Comparison of ENCODE assay signal across 11 cellular contexts in the genomic region with DNA sequence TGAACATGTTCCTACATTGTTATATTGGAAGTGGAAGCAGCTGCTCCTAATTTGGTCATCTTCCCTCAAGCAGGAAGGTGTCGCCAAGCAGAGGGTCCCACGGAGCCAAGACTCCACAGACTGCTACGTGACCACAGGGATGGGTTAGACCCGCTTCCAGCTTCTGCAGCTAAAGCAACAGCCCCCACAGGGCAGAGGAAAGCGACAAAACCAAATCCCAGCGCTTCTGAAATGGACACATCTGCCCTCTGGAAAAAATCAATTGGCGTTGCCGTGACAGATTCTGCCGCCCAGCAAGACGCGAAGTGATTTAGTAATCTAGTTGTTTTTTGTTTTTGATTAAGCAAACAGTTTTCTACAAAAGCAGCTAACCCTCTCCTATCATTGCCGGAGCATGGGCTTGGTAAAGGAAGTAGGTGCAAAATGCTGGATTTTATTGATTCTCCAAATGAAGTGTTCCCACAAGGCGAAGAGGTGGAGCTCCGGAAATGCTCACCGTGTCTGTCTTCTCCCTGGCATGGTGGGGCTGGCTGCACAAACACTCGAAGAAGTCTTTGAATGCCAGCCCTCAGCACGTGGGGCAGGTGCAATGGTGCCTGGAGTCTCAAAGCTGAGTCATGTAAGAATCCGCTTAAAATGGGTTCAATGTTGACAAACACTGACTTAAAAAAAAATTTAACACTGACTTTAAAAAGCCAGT.
A peak's percentile ranks its signal among the peaks of the same experiment; 100 is the strongest.
DNase-seq lines count a peak whose midpoint lies in the region; ATAC-seq and TF ChIP-seq lines count a peak whose summit lies in the region.
"Had no signal": no experiment of that assay in that cellular context is flagged by ENCODE, and none has a peak within 500 bp of the region (broad histone marks: within the 10 kb centered on the region; RNA-seq: fewer than 3 reads in every experiment).

No MANE protein-coding gene starts in this region.

- H3K4me2 ChIP-seq in PC-3 (ENCODE audit: low read length), result no peak overlapping the region

- TF ChIP-seq CTCF in brain (conservative IDR thresholded peaks at IDR 0.05) (no peak), osteocyte (IDR thresholded peaks at IDR 0.05) (no peak), PC-3 (conservative IDR thresholded peaks at IDR 0.05; ENCODE audit: low read depth, low read length) (no peak), gastrocnemius medialis (IDR thresholded peaks at IDR 0.05 in 4 of 5, conservative IDR thresholded peaks at IDR 0.05 in 1 of 5) (no peak), esophagus squamous epithelium (IDR thresholded peaks at IDR 0.05) (no peak)

- no peaks in the 10 kb centered on the region for H3K4me1 ChIP-seq in PC-3 (ENCODE audit: insufficient read depth, low read length)
- peaks cover 0 to 4% of the 10 kb centered on the region in 2 donors for H3K4me1 ChIP-seq in gastrocnemius medialis
- peaks cover 9 to 35% (median 16%) of the 10 kb centered on the region in 3 donors for H3K4me1 ChIP-seq in esophagus squamous epithelium

- peaks cover 11% of the 10 kb centered on the region for H3K27me3 Mint-ChIP-seq in brain
- no peaks in the 10 kb centered on the region for H3K27me3 Mint-ChIP-seq in osteocyte (ENCODE audit: unreplicated experiment)

- intact Hi-C loops in PC-3 (cut with micrococcal nuclease) (no loop called here), gastrocnemius medialis (cut with DNase I; ENCODE audit: low total_unique reads) (no loop called here), esophagus squamous epithelium (cut with DNase I) (loop anchor here (10.0 kb wide), 1 partner anchor 206 kb away; no protein-coding TSS in a partner anchor)

- H3K9me3 ChIP-seq in PC-3 (ENCODE audit: low read length) (no peaks in the 10 kb centered on the region), gastrocnemius medialis (no peaks in the 10 kb centered on the region), esophagus squamous epithelium (no peaks in the 10 kb centered on the region)

- WGBS in esophagus squamous epithelium, 2 donors, result 32 to 47% methylated on average over 16 to 18 of the region's 18 CpGs

- peaks cover 0 to 13% (median 0%) of the 10 kb centered on the region in 5 experiments for H3K9me3 Mint-ChIP-seq in brain
- H3K9me3 Mint-ChIP-seq in osteocyte (ENCODE audit: unreplicated experiment), result no peaks in the 10 kb centered on the region
- H3K9me3 Mint-ChIP-seq: CD8-positive, alpha-beta T cell had no signal

- POLR2A ChIA-PET in PC-3 (lab: Charles Lee; ENCODE audit: unreplicated experiment), result no interaction called here

- H3K27ac Mint-ChIP-seq in brain (peak overlapping the region; percentile 2 to 96 (median 90)), osteocyte (ENCODE audit: unreplicated experiment) (peak overlapping the region; percentile 98)
- H3K27ac Mint-ChIP-seq: CD8-positive, alpha-beta T cell had no signal

- DNase-seq in DMS153 (lab: John Stamatoyannopoulos, UW), result peak; percentile 69
- peak; percentile 34 to 45 for DNase-seq in NCI-H187 (lab: John Stamatoyannopoulos, UW)
- peak; percentile 72 for DNase-seq in osteocyte (ENCODE audit: extremely low spot score, unreplicated experiment)
- no peak for DNase-seq in PC-3
- no peak for DNase-seq in gastrocnemius medialis
- no peak for DNase-seq in esophagus squamous epithelium (lab: John Stamatoyannopoulos, UW)
- DNase-seq: activated T-cell treated with anti-CD3 and anti-CD28 coated beads for 4 hours, occipital lobe had no signal

- H3K4me1 Mint-ChIP-seq in brain (peaks cover 80% of the 10 kb centered on the region), osteocyte (ENCODE audit: unreplicated experiment) (peaks cover 67% of the 10 kb centered on the region)

- in situ Hi-C loops in gastrocnemius medialis (cut with MboI; ENCODE audit: low sequenced_read_pairs in 4 of 4), result no loop called here

- no peak overlapping the region for H3K27ac ChIP-seq in PC-3 (ENCODE audit: low read length)
- no peak overlapping the region for H3K27ac ChIP-seq in gastrocnemius medialis
- peak overlapping the region in 1 of 4 donors; percentile 59 for H3K27ac ChIP-seq in esophagus squamous epithelium

- no TSS peak for BruUV-seq in PC-3 (replicated peaks; lab: Mats Ljungman, UMichigan)

- no peaks in the 10 kb centered on the region for H3F3A ChIP-seq in PC-3 (ENCODE audit: low read length, unreplicated experiment)

- no peaks in the 10 kb centered on the region for H4K20me1 ChIP-seq in PC-3 (ENCODE audit: low read length)

- peaks cover 22% of the 10 kb centered on the region for H3K27me3 ChIP-seq in PC-3 (ENCODE audit: low read length)
- peaks cover 3 to 16% (median 5%) of the 10 kb centered on the region in 3 donors for H3K27me3 ChIP-seq in gastrocnemius medialis
- peaks cover 0 to 18% (median 0%) of the 10 kb centered on the region in 4 donors for H3K27me3 ChIP-seq in esophagus squamous epithelium

- TF ChIP-seq POLR2A in gastrocnemius medialis (IDR thresholded peaks at IDR 0.05) (no peak), esophagus squamous epithelium (IDR thresholded peaks at IDR 0.05) (no peak)

- ATAC-seq in PC-3 (no peak), gastrocnemius medialis (no peak), GM19023 (IDR thresholded peaks at IDR 0.05; ENCODE audit: unreplicated experiment) (no peak)
- ATAC-seq: CD8-positive, alpha-beta T cell had no signal

- no peaks in the 10 kb centered on the region for H3K36me3 Mint-ChIP-seq in brain
- no peaks in the 10 kb centered on the region for H3K36me3 Mint-ChIP-seq in osteocyte (ENCODE audit: unreplicated experiment)
- H3K36me3 Mint-ChIP-seq: CD8-positive, alpha-beta T cell had no signal

- H3K4me3 Mint-ChIP-seq in brain (peak overlapping the region in 3 of 5 experiments; percentile 9 to 72 (median 71)), osteocyte (ENCODE audit: unreplicated experiment) (peak overlapping the region; percentile 54)
- H3K4me3 Mint-ChIP-seq: CD8-positive, alpha-beta T cell had no signal

- H3K9ac ChIP-seq in PC-3 (ENCODE audit: low read length), result no peak overlapping the region

- H2AFZ ChIP-seq in PC-3 (ENCODE audit: low read length), result no peak overlapping the region

- H3K9me2 ChIP-seq in PC-3 (replicated peaks; ENCODE audit: low read length), result no peaks in the 10 kb centered on the region

- H3K79me2 ChIP-seq in PC-3 (ENCODE audit: low read length), result no peaks in the 10 kb centered on the region

- H3K36me3 ChIP-seq in PC-3 (ENCODE audit: low read depth, low read length) (no peaks in the 10 kb centered on the region), gastrocnemius medialis (no peaks in the 10 kb centered on the region), esophagus squamous epithelium (no peaks in the 10 kb centered on the region)

- CTCF ChIA-PET in PC-3 (lab: Charles Lee), result no interaction called here

- H3K4me3 ChIP-seq in PC-3 (ENCODE audit: low read length) (no peak overlapping the region), gastrocnemius medialis (no peak overlapping the region), esophagus squamous epithelium (peak overlapping the region in 2 of 4 donors; percentile 15 to 32)

Comparison
In these comparisons a context has a peak if more than half of its experiments do, and no peak if none do; other contexts are left out.
1. DNase-seq: peak in DMS153 (single experiment), NCI-H187 (2 of 2) and osteocyte (single experiment); none in PC-3 (single experiment), gastrocnemius medialis (0 of 2) and esophagus squamous epithelium (single experiment).